Comparison of ENCODE assay signal across 25 cellular contexts in genomic region chr2:137107925-137108324, GRCh38.
DNase-seq lines count a peak whose midpoint lies in the region; ATAC-seq, FAIRE-seq and TF ChIP-seq lines count a peak whose summit lies in the region.
"Had no signal": no experiment of that assay in that cellular context is flagged by ENCODE, and none has a peak within 500 bp of the region (broad histone marks: within the 10 kb centered on the region; RNA-seq: fewer than 3 reads in every experiment).

No MANE protein-coding gene starts in this region.

- H3K4me2 ChIP-seq in HepG2 (ENCODE audit: low read depth, low read length) (no peak overlapping the region), astrocyte (ENCODE audit: low read length) (no peak overlapping the region)
- H3K4me2 ChIP-seq: BLaER1 treated with 17β-estradiol and CSF1 and Interleukin-3, amounts not matched to agents 10 nM and 100 nM had no signal

- ATAC-seq in HepG2 (no peak), right lobe of liver (no peak)
- ATAC-seq: GM12878 had no signal

- no peaks in the 10 kb centered on the region for H3K36me3 Mint-ChIP-seq in astrocyte (ENCODE audit: low read depth, unreplicated experiment)
- H3K36me3 Mint-ChIP-seq: CD4-positive, alpha-beta memory T cell; CD8-positive, alpha-beta memory T cell had no signal

- POLR2A ChIA-PET in HepG2 (lab: Yijun Ruan, JAX), result no interaction called here

- H3K36me3 ChIP-seq in HepG2 (replicated peaks in 1 of 2; ENCODE audit: control insufficient read depth in 1 of 2, insufficient read depth in 2 of 2, low read length in 2 of 2) (no peaks in the 10 kb centered on the region), right lobe of liver (no peaks in the 10 kb centered on the region), astrocyte (ENCODE audit: insufficient read depth, low read length) (no peaks in the 10 kb centered on the region)
- H3K36me3 ChIP-seq: BLaER1 treated with 17β-estradiol and CSF1 and Interleukin-3, amounts not matched to agents 10 nM and 100 nM had no signal

- FAIRE-seq in HepG2 (lab: Jason Lieb, UNC) (peak; percentile 12), astrocyte (lab: Jason Lieb, UNC) (peak; percentile 43)
- FAIRE-seq: A204.1, GM12878, GM12892, GM18507 had no signal

- no peaks in the 10 kb centered on the region; a peak in 1 of 5 replicates for H3K27me3 ChIP-seq in HepG2 (ENCODE audit: control insufficient read depth in 1 of 2, insufficient read depth in 2 of 2, low read length in 2 of 2)
- no peaks in the 10 kb centered on the region for H3K27me3 ChIP-seq in right lobe of liver
- H3K27me3 ChIP-seq in astrocyte (ENCODE audit: insufficient read depth, low read length), result no peaks in the 10 kb centered on the region
- H3K27me3 ChIP-seq: BLaER1 treated with 17β-estradiol and CSF1 and Interleukin-3, amounts not matched to agents 10 nM and 100 nM had no signal

- H3K79me2 ChIP-seq in HepG2 (ENCODE audit: insufficient read depth, low read length) (no peaks in the 10 kb centered on the region), astrocyte (ENCODE audit: insufficient read depth, low read length) (no peaks in the 10 kb centered on the region)

- TF ChIP-seq EP300 in HepG2 (IDR thresholded peaks at IDR 0.05; ENCODE audit: low read depth in 2 of 2, low read length in 2 of 2), result no peak
- no peak for TF ChIP-seq EP300 in HepG2 (CRISPR knock-in tag; IDR thresholded peaks at IDR 0.05; ENCODE audit: borderline replicate concordance)

- H3K9ac ChIP-seq in HepG2 (ENCODE audit: insufficient read depth, low read depth, low read length) (no peak overlapping the region), astrocyte (ENCODE audit: low read length) (no peak overlapping the region)
- H3K9ac ChIP-seq: BLaER1 treated with 17β-estradiol and CSF1 and Interleukin-3, amounts not matched to agents 10 nM and 100 nM had no signal

- H3K27ac ChIP-seq in HepG2 (ENCODE audit: extremely low read length, insufficient read depth, low read length) (no peak overlapping the region), right lobe of liver (no peak overlapping the region), astrocyte (ENCODE audit: low read depth, low read length) (no peak overlapping the region)
- H3K27ac ChIP-seq: BLaER1 treated with 17β-estradiol and CSF1 and Interleukin-3, amounts not matched to agents 10 nM and 100 nM; C4-2B had no signal

- H3K4me3 Mint-ChIP-seq in astrocyte (ENCODE audit: unreplicated experiment), result no peak overlapping the region
- H3K4me3 Mint-ChIP-seq: B cell; CD4-positive, alpha-beta memory T cell; CD8-positive, alpha-beta memory T cell had no signal

- H2AFZ ChIP-seq in HepG2 (ENCODE audit: low read length) (no peak overlapping the region), astrocyte (ENCODE audit: low read depth, low read length) (no peak overlapping the region)

- BruUV-seq in HepG2 (replicated peaks; lab: Mats Ljungman, UMichigan), result no TSS peak

- DNase-seq in HepG2 (ENCODE audit: low spot score) (no peak), right lobe of liver (no peak), NCI-H526 (lab: John Stamatoyannopoulos, UW) (peak; percentile 23 to 38), astrocyte (ENCODE audit: low read depth) (no peak), cerebellar cortex (ENCODE audit: low spot score) (no peak), SIG-M5 (lab: John Stamatoyannopoulos, UW) (no peak)
- DNase-seq: 8988T; AML-193; CD4-positive, alpha-beta memory T cell; CD8-positive, alpha-beta memory T cell; COR-L47; DMS 273 treated with DMSO at 0.1 percent for 48 hours; DMS153; DMS53; DMS79; DND-41; EL; GDM1 had no signal

- TF ChIP-seq POLR2A in HepG2 (IDR thresholded peaks at IDR 0.05; ENCODE audit: insufficient read depth in 1 of 2, low read depth in 2 of 2, low read length in 2 of 2) (no peak), right lobe of liver (IDR thresholded peaks at IDR 0.05) (no peak)

- peaks cover 17% of the 10 kb centered on the region for H3K9me3 Mint-ChIP-seq in astrocyte (ENCODE audit: unreplicated experiment)

- no peaks in the 10 kb centered on the region for H3K27me3 Mint-ChIP-seq in astrocyte (ENCODE audit: low read depth, unreplicated experiment)
- H3K27me3 Mint-ChIP-seq: B cell; CD4-positive, alpha-beta memory T cell; CD8-positive, alpha-beta memory T cell had no signal

- TF ChIP-seq CTCF in HepG2 (CRISPR knock-in tag; IDR thresholded peaks at IDR 0.05) (no peak), right lobe of liver (IDR thresholded peaks at IDR 0.05) (no peak), astrocyte (IDR thresholded peaks at IDR 0.05; ENCODE audit: insufficient read depth, low read depth, low read length) (no peak)

- H3K4me1 ChIP-seq in HepG2 (ENCODE audit: insufficient read depth, low read length) (no peaks in the 10 kb centered on the region), right lobe of liver (no peaks in the 10 kb centered on the region), astrocyte (ENCODE audit: insufficient read depth, low read length) (no peaks in the 10 kb centered on the region)
- H3K4me1 ChIP-seq: BLaER1 treated with 17β-estradiol and CSF1 and Interleukin-3, amounts not matched to agents 10 nM and 100 nM had no signal

- H3K4me1 Mint-ChIP-seq in astrocyte (ENCODE audit: low read depth, unreplicated experiment), result no peaks in the 10 kb centered on the region
- H3K4me1 Mint-ChIP-seq: B cell; CD4-positive, alpha-beta memory T cell; CD8-positive, alpha-beta memory T cell had no signal

- no peak for TF ChIP-seq RAD21 in HepG2 (CRISPR knock-in tag; IDR thresholded peaks at IDR 0.05)

- intact Hi-C loops in HepG2 (cut with micrococcal nuclease; ENCODE audit: unreplicated experiment) (no loop called here), right lobe of liver (cut with DNase I) (no loop called here)

- CTCF ChIA-PET in HepG2 (lab: Yijun Ruan, JAX; ENCODE audit: low intra/inter-chr PET ratio, low total read pairs), result no interaction called here

- in situ Hi-C loops in HepG2 (cut with HindIII; ENCODE audit: extremely low pct_ligation_motif_present, low pct_unique_long_range_greater_than_20kb), result no loop called here

- H3K9me3 ChIP-seq in HepG2 (ENCODE audit: low read length), result no peaks in the 10 kb centered on the region
- no peaks in the 10 kb centered on the region for H3K9me3 ChIP-seq in right lobe of liver
- H3K9me3 ChIP-seq in astrocyte (ENCODE audit: insufficient read depth, low read depth, low read length), result no peaks in the 10 kb centered on the region

- no peak overlapping the region for H3K4me3 ChIP-seq in HepG2 (replicated peaks in 1 of 3; ENCODE audit: insufficient read depth in 1 of 3, low read depth in 2 of 3, low read length in 3 of 3)
- no peak overlapping the region for H3K4me3 ChIP-seq in right lobe of liver
- no peak overlapping the region for H3K4me3 ChIP-seq in astrocyte (ENCODE audit: insufficient read depth, low read depth, low read length)
- H3K4me3 ChIP-seq: BLaER1 treated with 17β-estradiol and CSF1 and Interleukin-3, amounts not matched to agents 10 nM and 100 nM; GM12878 had no signal

- no peaks in the 10 kb centered on the region for H4K20me1 ChIP-seq in HepG2 (ENCODE audit: insufficient read depth, low read length)
- no peaks in the 10 kb centered on the region for H4K20me1 ChIP-seq in astrocyte (ENCODE audit: insufficient read depth, low read length)
- H4K20me1 ChIP-seq: BLaER1 treated with 17β-estradiol and CSF1 and Interleukin-3, amounts not matched to agents 10 nM and 100 nM had no signal

- no peak overlapping the region for H3K27ac Mint-ChIP-seq in astrocyte (ENCODE audit: unreplicated experiment)
- H3K27ac Mint-ChIP-seq: B cell; CD4-positive, alpha-beta memory T cell; CD8-positive, alpha-beta memory T cell had no signal

TF ChIP-seq in HepG2, 621 proteins besides CTCF, POLR2A, EP300 and RAD21 (continues in another document):
- TF ChIP-seq THAP8 (CRISPR knock-in tag; IDR thresholded peaks at IDR 0.05; ENCODE audit: borderline replicate concordance) (no peak), ZUFSP (CRISPR knock-in tag; IDR thresholded peaks at IDR 0.05; ENCODE audit: borderline replicate concordance) (no peak), DMAP1 (CRISPR knock-in tag; IDR thresholded peaks at IDR 0.05) (no peak), GATAD1 (CRISPR knock-in tag; IDR thresholded peaks at IDR 0.05) (no peak), ZNF737 (CRISPR knock-in tag; IDR thresholded peaks at IDR 0.05; ENCODE audit: borderline replicate concordance) (no peak), HIC2 (CRISPR knock-in tag; IDR thresholded peaks at IDR 0.05; ENCODE audit: low read depth) (no peak), NR2C2 (CRISPR knock-in tag; IDR thresholded peaks at IDR 0.05; ENCODE audit: borderline replicate concordance) (no peak), ZNF205 (CRISPR knock-in tag; IDR thresholded peaks at IDR 0.05) (no peak)

Comparison
In these comparisons a context has a peak if more than half of its experiments do, and no peak if none do; other contexts are left out.
1. DNase-seq: peak in NCI-H526 (2 of 2); none in HepG2 (single experiment), right lobe of liver (0 of 3), astrocyte (single experiment), cerebellar cortex (single experiment) and SIG-M5 (single experiment).